ENCODE assay signal across 2 cellular contexts in genomic region chr11:5160217-5160616, GRCh38. TPM values are rescaled to one million over a fixed set of nuclear protein-coding genes. Genes with fewer than 3 reads are reported as not detected.
"Had no signal": no experiment of that assay in that cellular context is flagged by ENCODE, and none has a peak within 500 bp of the region (broad histone marks: within the 10 kb centered on the region; RNA-seq: fewer than 3 reads in every experiment).

No MANE protein-coding gene starts in this region.

RNA-seq across cellular contexts. Expression of gene OR52A1, which starts 5.7 kb away (rescaled TPM):
- total RNA-seq: G401, GM12878 had no signal
- polyA plus RNA-seq: GM12878 had no signal

RNA-seq across cellular contexts. Expression of gene OR52A5, which starts 22.1 kb away (rescaled TPM):
- total RNA-seq: G401, GM12878 had no signal
- polyA plus RNA-seq: GM12878 had no signal

RNA-seq across cellular contexts. Expression of gene OR51V1, which starts 40.3 kb away (rescaled TPM):
- total RNA-seq: G401, GM12878 had no signal
- polyA plus RNA-seq: GM12878 had no signal
